ENCODE assay signal across 17 cellular contexts in genomic region chr5:116374434-116374852, GRCh38.
DNase-seq lines count a peak whose midpoint lies in the region; ATAC-seq, FAIRE-seq and TF ChIP-seq lines count a peak whose summit lies in the region.
"Had no signal": no experiment of that assay in that cellular context is flagged by ENCODE, and none has a peak within 500 bp of the region (broad histone marks: within the 10 kb centered on the region; RNA-seq: fewer than 3 reads in every experiment).

No MANE protein-coding gene starts in this region.

- peak; percentile 18 for TF ChIP-seq CTCF in GM13977 (IDR thresholded peaks at IDR 0.05; ENCODE audit: extremely low read depth, insufficient read depth, missing control alignments)
- TF ChIP-seq CTCF in kidney (IDR thresholded peaks at IDR 0.05; ENCODE audit: borderline replicate concordance, extremely low read depth, insufficient read depth) = no peak

- DNase-seq in GM13977 (ENCODE audit: low spot score) = peak; percentile 34
- no peak for DNase-seq in GM19239 (ENCODE audit: insufficient read length, low spot score)
- DNase-seq in Jurkat, Clone E6-1 (ENCODE audit: low read depth, low spot score) = peak; percentile 28
- DNase-seq in NCI-H524 (lab: John Stamatoyannopoulos, UW) = no peak
- no peak for DNase-seq in inferior parietal cortex (ENCODE audit: extremely low spot score)
- no peak for DNase-seq in kidney
- DNase-seq: activated CD4-positive, alpha-beta memory T cell treated with anti-CD3 and anti-CD28 coated beads, Interleukin-2, amount 10 ng/mL, durations not matched to agents 7 days and 5 days; activated naive CD4-positive, alpha-beta T cell treated with Interleukin-2 at 50 U/mL for 16 hours; NCI-H1694 treated with DMSO at 0.1 percent for 48 hours; retina; stimulated activated CD4-positive, alpha-beta T cell treated with anti-CD3 and anti-CD28 coated beads, Interleukin-4, amount 100 ng/mL, for 1 hour had no signal

- no peak overlapping the region for H3K9ac ChIP-seq in kidney (ENCODE audit: low read length in 2 of 2)

- no peaks in the 10 kb centered on the region for H3K9me3 ChIP-seq in kidney (ENCODE audit: control insufficient read depth in 1 of 2, low read length in 2 of 2)

- H3K27ac ChIP-seq in kidney (ENCODE audit: low read depth in 2 of 2, low read length in 2 of 2) = no peak overlapping the region

- no peaks in the 10 kb centered on the region for H3K36me3 ChIP-seq in kidney (ENCODE audit: control insufficient read depth in 1 of 2, insufficient read depth in 2 of 2, low read length in 2 of 2)

- peaks cover 6 to 13% of the 10 kb centered on the region in 2 donors for H3K4me1 ChIP-seq in kidney (ENCODE audit: control insufficient read depth in 1 of 2, insufficient read depth in 1 of 2, low read depth in 1 of 2, low read length in 2 of 2)

- peak; percentile 65 for ATAC-seq in HG02870 (IDR thresholded peaks at IDR 0.05; ENCODE audit: unreplicated experiment)
- ATAC-seq in GM21528 (IDR thresholded peaks at IDR 0.05; ENCODE audit: low FRiP score, unreplicated experiment) = no peak
- ATAC-seq: K562; Right ventricle myocardium inferior; stimulated activated effector memory CD8-positive, alpha-beta T cell treated with anti-CD3 and anti-CD28 coated beads, Interleukin-12 subunit alpha, Interleukin-12 subunit beta, amount 100 ng/mL, for 72 hours had no signal

- FAIRE-seq in GM19239 (lab: Jason Lieb, UNC) = peak; percentile 47
- FAIRE-seq in kidney (lab: Jason Lieb, UNC) = no peak
- FAIRE-seq: endometrium, K562 had no signal

- H3K4me3 ChIP-seq in Jurkat, Clone E6-1 (ENCODE audit: low read length) = no peak overlapping the region
- H3K4me3 ChIP-seq in kidney (ENCODE audit: low read length in 2 of 2) = no peak overlapping the region
- H3K4me3 ChIP-seq: K562 had no signal

- intact Hi-C loops in kidney (cut with DNase I) = no loop called here

- in situ Hi-C loops in GM13977 (cut with MboI; ENCODE audit: low pct_unique_long_range_greater_than_20kb, low sequenced_read_pairs, unreplicated experiment) = no loop called here

Comparison
In these comparisons a context has a peak if more than half of its experiments do, and no peak if none do; other contexts are left out.
1. DNase-seq: peak in GM13977 (single experiment) and Jurkat, Clone E6-1 (single experiment); none in GM19239 (single experiment), NCI-H524 (0 of 2), inferior parietal cortex (single experiment) and kidney (single experiment).